18 cellular contexts compared by ENCODE assay signal in genomic region chr17:67055041-67055443, GRCh38. TPM values are rescaled to one million over a fixed set of nuclear protein-coding genes. Genes with fewer than 3 reads are reported as not detected.
A peak's percentile ranks its signal among the peaks of the same experiment; 100 is the strongest.
DNase-seq lines count a peak whose midpoint lies in the region; TF ChIP-seq lines count a peak whose summit lies in the region.
"Had no signal": no experiment of that assay in that cellular context is flagged by ENCODE, and none has a peak within 500 bp of the region (broad histone marks: within the 10 kb centered on the region; RNA-seq: fewer than 3 reads in every experiment).

No MANE protein-coding gene starts in this region.

- CTCF ChIA-PET in mammary epithelial cell (lab: Charles Lee; ENCODE audit: low non-redundant PET) = no interaction called here

- no peaks in the 10 kb centered on the region for H3K36me3 Mint-ChIP-seq in endodermal cell (ENCODE audit: low read depth)
- no peaks in the 10 kb centered on the region for H3K36me3 Mint-ChIP-seq in osteocyte (ENCODE audit: unreplicated experiment)

- H3K4me1 ChIP-seq in breast epithelium (no peaks in the 10 kb centered on the region), mammary epithelial cell (ENCODE audit: insufficient read depth, low read length) (no peaks in the 10 kb centered on the region), endodermal cell (ENCODE audit: control insufficient read depth, insufficient read depth, low read length) (no peaks in the 10 kb centered on the region), vagina (no peaks in the 10 kb centered on the region)
- H3K4me1 ChIP-seq: A549 had no signal

- H3K27me3 ChIP-seq in breast epithelium = no peaks in the 10 kb centered on the region
- no peaks in the 10 kb centered on the region for H3K27me3 ChIP-seq in mammary epithelial cell (ENCODE audit: insufficient read depth, low read length)
- no peaks in the 10 kb centered on the region for H3K27me3 ChIP-seq in endodermal cell (ENCODE audit: control insufficient read depth, insufficient read depth, low read length, poor library complexity, severe bottlenecking)
- H3K27me3 ChIP-seq in vagina = no peaks in the 10 kb centered on the region

- in situ Hi-C loops in mammary epithelial cell (cut with MboI; ENCODE audit: low sequenced_read_pairs in 2 of 2) = no loop called here

- BruUV-seq in mammary epithelial cell (replicated peaks; lab: Mats Ljungman, UMichigan) = no TSS peak

- H3K79me2 ChIP-seq in mammary epithelial cell (ENCODE audit: insufficient read depth, low read length) = no peaks in the 10 kb centered on the region

- TF ChIP-seq CTCF in breast epithelium (IDR thresholded peaks at IDR 0.05) (no peak), mammary epithelial cell (conservative IDR thresholded peaks at IDR 0.05 in 1 of 2, IDR thresholded peaks at IDR 0.05 in 1 of 2; ENCODE audit: extremely low read depth in 1 of 2, insufficient read depth in 1 of 2, low read depth in 1 of 2, low read length in 2 of 2) (no peak), endodermal cell (conservative IDR thresholded peaks at IDR 0.05) (no peak), osteocyte (IDR thresholded peaks at IDR 0.05) (no peak), vagina (IDR thresholded peaks at IDR 0.05) (no peak)

- H3K9me3 ChIP-seq in breast epithelium = peaks cover 2 to 6% of the 10 kb centered on the region in 2 donors
- no peaks in the 10 kb centered on the region for H3K9me3 ChIP-seq in mammary epithelial cell (replicated peaks; ENCODE audit: insufficient read depth, low read length)
- H3K9me3 ChIP-seq in endodermal cell (ENCODE audit: control insufficient read depth, low read length) = peaks cover under 1% of the 10 kb centered on the region
- no peaks in the 10 kb centered on the region for H3K9me3 ChIP-seq in vagina

- H3K4me3 ChIP-seq in breast epithelium = no peak overlapping the region
- H3K4me3 ChIP-seq in mammary epithelial cell (replicated peaks in 1 of 3; ENCODE audit: insufficient read depth in 1 of 3, low read depth in 2 of 3, low read length in 3 of 3) = no peak overlapping the region
- H3K4me3 ChIP-seq in endodermal cell (ENCODE audit: low read length) = no peak overlapping the region
- no peak overlapping the region for H3K4me3 ChIP-seq in vagina
- H3K4me3 ChIP-seq: A549, K562 had no signal

- TF ChIP-seq POLR2A in breast epithelium (IDR thresholded peaks at IDR 0.05) (no peak), vagina (IDR thresholded peaks at IDR 0.05) (no peak)

- H3K9ac ChIP-seq in mammary epithelial cell (ENCODE audit: insufficient read depth, low read length) (no peak overlapping the region), endodermal cell (ENCODE audit: extremely low read depth, low read length, poor library complexity, severe bottlenecking) (no peak overlapping the region)

- intact Hi-C loops in breast epithelium (cut with DNase I; ENCODE audit: low total_unique reads) = no loop called here
- intact Hi-C loops in mammary epithelial cell (cut with micrococcal nuclease) = no loop called here
- intact Hi-C loops in vagina (cut with DNase I) = no loop called here

- H3K27me3 Mint-ChIP-seq in endodermal cell (ENCODE audit: insufficient read depth) = peaks cover 2% of the 10 kb centered on the region
- H3K27me3 Mint-ChIP-seq in osteocyte (ENCODE audit: unreplicated experiment) = no peaks in the 10 kb centered on the region

- no peaks in the 10 kb centered on the region for H3K4me1 Mint-ChIP-seq in endodermal cell
- no peaks in the 10 kb centered on the region for H3K4me1 Mint-ChIP-seq in osteocyte (ENCODE audit: unreplicated experiment)

- H3K27ac ChIP-seq in breast epithelium (no peak overlapping the region), mammary epithelial cell (ENCODE audit: insufficient read depth, low read depth, low read length) (no peak overlapping the region), endodermal cell (ENCODE audit: low read depth, low read length) (no peak overlapping the region), vagina (no peak overlapping the region)
- H3K27ac ChIP-seq: A549, C4-2B had no signal

- H3K4me2 ChIP-seq in mammary epithelial cell (ENCODE audit: insufficient read depth, low read depth, low read length) = no peak overlapping the region
- H3K4me2 ChIP-seq: A549 had no signal

- H3K27ac Mint-ChIP-seq in endodermal cell = no peak overlapping the region
- H3K27ac Mint-ChIP-seq in osteocyte (ENCODE audit: unreplicated experiment) = no peak overlapping the region

- H3K9me3 Mint-ChIP-seq in endodermal cell (no peaks in the 10 kb centered on the region), osteocyte (ENCODE audit: unreplicated experiment) (peaks cover 3% of the 10 kb centered on the region)

- no peak overlapping the region for H2AFZ ChIP-seq in mammary epithelial cell (ENCODE audit: low read depth, low read length)

- dilution Hi-C loops in mammary epithelial cell (cut with HindIII; ENCODE audit: low sequenced_read_pairs) = no loop called here

- H3K36me3 ChIP-seq in breast epithelium = no peaks in the 10 kb centered on the region
- no peaks in the 10 kb centered on the region for H3K36me3 ChIP-seq in mammary epithelial cell (ENCODE audit: insufficient read depth, low read length)
- H3K36me3 ChIP-seq in endodermal cell (ENCODE audit: control insufficient read depth, insufficient read depth, low read length) = no peaks in the 10 kb centered on the region
- H3K36me3 ChIP-seq in vagina = no peaks in the 10 kb centered on the region

- WGBS in mammary epithelial cell (ENCODE audit: low coverage, missing lambda C conversion rate) = 91% methylated on average over 8 of the region's 19 CpGs
- WGBS in endodermal cell (ENCODE audit: insufficient coverage in 1 of 2, insufficient read length in 1 of 2), 2 experiments = 87 to 95% methylated on average over 6 to 19 of the region's 19 CpGs

- H3K4me3 Mint-ChIP-seq in endodermal cell (no peak overlapping the region), osteocyte (ENCODE audit: unreplicated experiment) (no peak overlapping the region)

- DNase-seq in breast epithelium (ENCODE audit: low spot score in 2 of 2) = peak; percentile 4 to 44
- no peak for DNase-seq in mammary epithelial cell
- peak; percentile 43 for DNase-seq in endodermal cell
- DNase-seq in osteocyte (ENCODE audit: extremely low spot score, unreplicated experiment) = peak; percentile 78
- DNase-seq in vagina (ENCODE audit: extremely low spot score in 2 of 2) = peak; percentile 58 to 94
- no peak for DNase-seq in NCI-H524 treated with DMSO at 0.1 percent for 48 hours (lab: John Stamatoyannopoulos, UW)
- DNase-seq in cerebellar cortex (ENCODE audit: low spot score) = no peak
- DNase-seq in OCI-M2 (lab: John Stamatoyannopoulos, UW; ENCODE audit: unreplicated experiment) = no peak
- DNase-seq: DMS 273 treated with DMSO at 0.1 percent for 48 hours, GF-D8, GOT3, NCI-H187, NCI-H345, NCI-H526 treated with DMSO at 0.1 percent for 48 hours had no signal

- no peaks in the 10 kb centered on the region for H4K20me1 ChIP-seq in mammary epithelial cell (ENCODE audit: insufficient read depth, low read length)

RNA-seq across cellular contexts. Expression of gene CACNG1, which starts 10.7 kb away (rescaled TPM):
- not detected for total RNA-seq in breast epithelium
- total RNA-seq in mammary epithelial cell = not detected
- not detected for polyA plus RNA-seq in mammary epithelial cell
- polyA minus RNA-seq in mammary epithelial cell = not detected
- total RNA-seq in endodermal cell = not detected
- polyA plus RNA-seq in endodermal cell (2013, experiment 1 of 2) = 1.00 TPM
- 1.1 TPM for polyA plus RNA-seq in endodermal cell (2013, experiment 2 of 2)
- total RNA-seq in osteocyte = not detected in 2 replicates
- total RNA-seq in vagina = not detected
- total RNA-seq: Daoy, K562 had no signal
- polyA plus RNA-seq: K562 had no signal

Comparison
In these comparisons a context has a peak if more than half of its experiments do, and no peak if none do; other contexts are left out.
1. DNase-seq: peak in breast epithelium (2 of 2), endodermal cell (single experiment), osteocyte (single experiment) and vagina (2 of 2); none in mammary epithelial cell (single experiment), NCI-H524 treated with DMSO at 0.1 percent for 48 hours (single experiment), cerebellar cortex (single experiment) and OCI-M2 (single experiment).